In genomic region chr4:6322067-6322760, GRCh38 we compare ENCODE assay signal across 26 cellular contexts.
"Had no signal": no experiment of that assay in that cellular context is flagged by ENCODE, and none has a peak within 500 bp of the region (broad histone marks: within the 10 kb centered on the region; RNA-seq: fewer than 3 reads in every experiment).

No MANE protein-coding gene starts in this region.

- FAIRE-seq: frontal cortex had no signal

- H3K4me1 ChIP-seq: ascending aorta, breast epithelium had no signal

- ATAC-seq: activated CD4-positive, alpha-beta T cell treated with anti-CD3 and anti-CD28 coated beads for 36 hours; activated naive CD4-positive, alpha-beta T cell treated with anti-CD3 and anti-CD28 coated beads, Interleukin-2, amount 50 U/mL, for 72 hours; activated T-cell treated with anti-CD3 and anti-CD28 coated beads, Interleukin-2, amount 50 U/mL, for 72 hours; esophagus mucosa had no signal

- H3K4me3 ChIP-seq: ascending aorta, breast epithelium, cardiac muscle cell, coronary artery, dorsolateral prefrontal cortex had no signal

- DNase-seq: activated CD4-positive, alpha-beta memory T cell treated with anti-CD3 and anti-CD28 coated beads, Interleukin-2, amount 10 ng/mL, durations not matched to agents 7 days and 5 days; activated CD4-positive, alpha-beta T cell treated with anti-CD3 and anti-CD28 coated beads for 36 hours; activated CD4-positive, alpha-beta T cell treated with anti-CD3 and anti-CD28 coated beads, Interleukin-2, amount 10 ng/mL, durations not matched to agents 24 days and 14 days; activated CD4-positive, CD25-positive, alpha-beta regulatory T cell; activated CD4-positive, CD25-positive, alpha-beta regulatory T cell treated with anti-CD3 and anti-CD28 coated beads, Interleukin-2, amount 50 U/mL, for 72 hours; activated CD8-positive, alpha-beta memory T cell treated with anti-CD3 and anti-CD28 coated beads, Interleukin-2, amount 50 U/mL, for 48 hours; activated gamma-delta T cell; activated naive CD4-positive, alpha-beta T cell; activated naive CD4-positive, alpha-beta T cell treated with anti-CD3 and anti-CD28 coated beads, Interleukin-2, amount 10 ng/mL, durations not matched to agents 7 days and 5 days; activated naive CD8-positive, alpha-beta T cell treated with anti-CD3 and anti-CD28 coated beads, Interleukin-2, amount 10 ng/mL, durations not matched to agents 7 days and 5 days; activated T-cell treated with anti-CD3 and anti-CD28 coated beads for 4 hours; activated T-cell treated with anti-CD3 and anti-CD28 coated beads, Interleukin-2, amount 50 U/mL, for 24 hours; activated T-cell treated with anti-CD3 and anti-CD28 coated beads, Interleukin-2, amount 50 U/mL, for 72 hours; dorsolateral prefrontal cortex; effector memory CD4-positive, alpha-beta T cell; endodermal cell; foreskin fibroblast; head of caudate nucleus; T1000 had no signal

- H3K9me3 ChIP-seq: ascending aorta had no signal

- H3K27me3 ChIP-seq: ascending aorta, breast epithelium, cardiac muscle cell, dorsolateral prefrontal cortex had no signal

- H3K27ac ChIP-seq: ascending aorta, breast epithelium, cardiac muscle cell, coronary artery, dorsolateral prefrontal cortex had no signal

- H3K36me3 ChIP-seq: ascending aorta, breast epithelium, cardiac muscle cell had no signal
